In genomic region chrX:46693149-46693548, GRCh38 we compare ENCODE assay signal across 17 cellular contexts.
DNase-seq lines count a peak whose midpoint lies in the region; ATAC-seq, FAIRE-seq and TF ChIP-seq lines count a peak whose summit lies in the region.
"Had no signal": no experiment of that assay in that cellular context is flagged by ENCODE, and none has a peak within 500 bp of the region (broad histone marks: within the 10 kb centered on the region; RNA-seq: fewer than 3 reads in every experiment).

No MANE protein-coding gene starts in this region.

- no peak for FAIRE-seq in GM12878 (lab: Jason Lieb, UNC)
- FAIRE-seq: kidney had no signal

- H3K79me2 ChIP-seq in GM12878 (ENCODE audit: control insufficient read depth, insufficient read depth, low read length), result peaks cover 43% of the 10 kb centered on the region

- H3K36me3 ChIP-seq in GM12878 (ENCODE audit: control insufficient read depth in 2 of 2, insufficient read depth in 2 of 2, low read length in 1 of 2), result no peaks in the 10 kb centered on the region
- no peaks in the 10 kb centered on the region for H3K36me3 ChIP-seq in aorta (ENCODE audit: control insufficient read depth in 1 of 2, insufficient read depth in 2 of 2, low read length in 1 of 2)

- peak overlapping the region; percentile 30; the same call in 1 of the 2 replicates for H3K27ac ChIP-seq in GM12878 (ENCODE audit: control insufficient read depth, insufficient read depth)
- H3K27ac ChIP-seq in aorta (ENCODE audit: low read depth in 1 of 2, low read length in 2 of 2), result no peak overlapping the region
- H3K27ac ChIP-seq: testis had no signal

- ATAC-seq in GM18511 (IDR thresholded peaks at IDR 0.05; ENCODE audit: unreplicated experiment) (peak; percentile 59), GM19395 (IDR thresholded peaks at IDR 0.05; ENCODE audit: unreplicated experiment) (peak; percentile 69), HG03095 (IDR thresholded peaks at IDR 0.05; ENCODE audit: unreplicated experiment) (peak; percentile 63), GM12878 (peak; percentile 92), HG03439 (IDR thresholded peaks at IDR 0.05; ENCODE audit: unreplicated experiment) (no peak), aorta (ENCODE audit: low FRiP score) (no peak)
- ATAC-seq: activated naive CD8-positive, alpha-beta T cell treated with anti-CD3 and anti-CD28 coated beads, Interleukin-2, amount 50 U/mL, for 24 hours had no signal

- H3K4me1 ChIP-seq in GM12878 (ENCODE audit: control insufficient read depth, insufficient read depth, low read length) (peaks cover 23% of the 10 kb centered on the region), aorta (ENCODE audit: control insufficient read depth in 1 of 2, insufficient read depth in 2 of 2, low read length in 2 of 2) (no peaks in the 10 kb centered on the region)
- H3K4me1 ChIP-seq: testis had no signal

- no TSS peak for BruUV-seq in GM12878 (replicated peaks; lab: Mats Ljungman, UMichigan)

- peak; percentile 10 to 71; a peak in 3 of 4 replicates for TF ChIP-seq EP300 in GM12878 (IDR thresholded peaks at IDR 0.05; ENCODE audit: borderline replicate concordance in 1 of 2, control insufficient read depth in 1 of 2, low read depth in 2 of 2, low read length in 2 of 2)

- no peaks in the 10 kb centered on the region for H3K9me3 ChIP-seq in GM12878 (replicated peaks; ENCODE audit: control insufficient read depth, insufficient read depth, low read length)
- no peaks in the 10 kb centered on the region for H3K9me3 ChIP-seq in aorta (ENCODE audit: control insufficient read depth, low read length)
- H3K9me3 ChIP-seq: testis had no signal

- CTCF ChIA-PET in GM12878 (lab: Yijun Ruan, JAX), result interaction anchor here (0.6 to 4.3 kb wide), 10 partner anchors 10 to 137 kb away, joined by 3 to 38 read pairs (median 4); no protein-coding TSS in a partner anchor

- no peaks in the 10 kb centered on the region for H4K20me1 ChIP-seq in GM12878 (ENCODE audit: control insufficient read depth, insufficient read depth)

- H3K27me3 ChIP-seq in GM12878 (replicated peaks in 1 of 2; ENCODE audit: control insufficient read depth in 2 of 2, insufficient read depth in 2 of 2, low read length in 1 of 2), result no peaks in the 10 kb centered on the region
- no peaks in the 10 kb centered on the region for H3K27me3 ChIP-seq in aorta (ENCODE audit: control insufficient read depth in 1 of 2, insufficient read depth in 2 of 2, low read length in 1 of 2)
- H3K27me3 ChIP-seq: testis had no signal

- intact Hi-C loops in GM12878 (cut with micrococcal nuclease; ENCODE audit: unreplicated experiment), result no loop called here
- intact Hi-C loops in aorta (cut with DNase I), result no loop called here

- TF ChIP-seq CTCF in GM12878 (IDR thresholded peaks at IDR 0.05 in 2 of 3, conservative IDR thresholded peaks at IDR 0.05 in 1 of 3; ENCODE audit: control insufficient read depth in 2 of 3, extremely low read depth in 1 of 3, insufficient read depth in 1 of 3, low read depth in 3 of 3, low read length in 3 of 3), result no peak

- DNase-seq in GM12878 (ENCODE audit: low read depth, low spot score) (peak; percentile 62), A172 (ENCODE audit: low spot score) (no peak), aorta (no peak)
- DNase-seq: activated CD4-positive, alpha-beta T cell treated with anti-CD3 and anti-CD28 coated beads for 48 hours; activated naive CD8-positive, alpha-beta T cell treated with anti-CD3 and anti-CD28 coated beads, Interleukin-2, amount 50 U/mL, for 24 hours; cortex of kidney; hypothalamus; kidney; NCI-H1436 treated with DMSO at 0.1 percent for 48 hours; NCI-H2171; SHP77; testis had no signal

- SMC1A ChIA-PET in GM12878 (lab: Charles Lee; ENCODE audit: uncharacterized antibody, unreplicated experiment), result interaction anchor here (0.6 to 5.5 kb wide), 20 partner anchors 9 to 137 kb away, joined by 3 to 107 read pairs (median 4); partner anchors contain the start of gene SLC9A7

- no peak overlapping the region; the same call in 1 of the 2 replicates for H3K4me2 ChIP-seq in GM12878 (ENCODE audit: control insufficient read depth, insufficient read depth)

- H3K9ac ChIP-seq in GM12878 (ENCODE audit: control insufficient read depth, insufficient read depth, low read length), result no peak overlapping the region

- no peak overlapping the region for H2AFZ ChIP-seq in GM12878 (ENCODE audit: control insufficient read depth, low read depth, low read length)

- in situ Hi-C loops in GM12878 (cut with MboI), result no loop called here

- WGBS in GM12878 (ENCODE audit: insufficient coverage, insufficient replicate concordance, low lambda C conversion rate, missing lambda C conversion rate), result 0% methylated on average over 2 of the region's 2 CpGs
- WGBS in aorta, 2 donors, result 66 to 92% methylated on average over 2 of the region's 2 CpGs

- POLR2A ChIA-PET in GM12878 (lab: Charles Lee), result interaction anchor here (1.2 to 3.3 kb wide), 8 partner anchors 8 to 65 kb away, joined by 3 to 10 read pairs (median 8); no protein-coding TSS in a partner anchor

- H3K4me3 ChIP-seq in GM12878 (no peak overlapping the region), aorta (ENCODE audit: low read length in 2 of 2) (no peak overlapping the region)
- H3K4me3 ChIP-seq: lung, testis had no signal

- RAD21 ChIA-PET in GM12878 (lab: Charles Lee; ENCODE audit: unreplicated experiment), result interaction anchor here (0.7 to 3.9 kb wide), 16 partner anchors 11 to 236 kb away, joined by 3 to 30 read pairs (median 4); partner anchors contain the start of gene SLC9A7

- TF ChIP-seq POLR2A in GM12878 (IDR thresholded peaks at IDR 0.05; ENCODE audit: low read depth, low read length), result no peak

- TF ChIP-seq RAD21 in GM12878 (IDR thresholded peaks at IDR 0.05; ENCODE audit: insufficient read depth, low read depth, low read length), result no peak

TF ChIP-seq in GM12878, 131 proteins besides CTCF, POLR2A, EP300 and RAD21 (continues in another document):
- TF ChIP-seq RUNX3 (IDR thresholded peaks at IDR 0.05; ENCODE audit: low read length), result peak; percentile 73
- peak; percentile 32; the same call in 1 of the 2 replicates for TF ChIP-seq IRF4 (IDR thresholded peaks at IDR 0.05; ENCODE audit: low read depth, low read length)
- peak; percentile 93 for TF ChIP-seq SPI1 (IDR thresholded peaks at IDR 0.05; ENCODE audit: borderline replicate concordance, insufficient read depth, low read depth, low read length)
- peak; percentile 86 for TF ChIP-seq MTA2 (IDR thresholded peaks at IDR 0.05; ENCODE audit: low read depth)
- no peak for TF ChIP-seq NBN (IDR thresholded peaks at IDR 0.05)
- TF ChIP-seq STAT3 (IDR thresholded peaks at IDR 0.05; ENCODE audit: low read depth, low read length), result no peak
- TF ChIP-seq NFIC (IDR thresholded peaks at IDR 0.05; ENCODE audit: low read depth, low read length), result peak; percentile 50; the same call in 1 of the 2 replicates
- peak; percentile 75 for TF ChIP-seq MEF2B (IDR thresholded peaks at IDR 0.05; ENCODE audit: partially characterized antibody, poor library complexity, severe bottlenecking)
- no peak for TF ChIP-seq NFXL1 (IDR thresholded peaks at IDR 0.05; ENCODE audit: borderline replicate concordance)
- no peak for TF ChIP-seq E4F1 (IDR thresholded peaks at IDR 0.05; ENCODE audit: borderline replicate concordance, partially characterized antibody)
- no peak for TF ChIP-seq PAX5 (IDR thresholded peaks at IDR 0.05; ENCODE audit: borderline replicate concordance, low read depth, low read length)
- no peak for TF ChIP-seq ZNF384 (IDR thresholded peaks at IDR 0.05; ENCODE audit: borderline replicate concordance, low read depth, low read length)
- no peak for TF ChIP-seq BCL11A (IDR thresholded peaks at IDR 0.05; ENCODE audit: low read depth, low read length)
- TF ChIP-seq YY1 (IDR thresholded peaks at IDR 0.05; ENCODE audit: low read depth, low read length), result no peak
- no peak for TF ChIP-seq USF1 (IDR thresholded peaks at IDR 0.05; ENCODE audit: borderline replicate concordance, extremely low read length, insufficient read depth, low read depth, low read length)
- no peak for TF ChIP-seq USF2 (IDR thresholded peaks at IDR 0.05; ENCODE audit: borderline replicate concordance, low read depth, low read length)
- no peak for TF ChIP-seq SP1 (IDR thresholded peaks at IDR 0.05; ENCODE audit: low read depth, low read length)
- TF ChIP-seq GATAD2B (conservative IDR thresholded peaks at IDR 0.05; ENCODE audit: low read depth), result peak; percentile 47; the same call in 1 of the 2 replicates
- no peak for TF ChIP-seq CHD2 (IDR thresholded peaks at IDR 0.05; ENCODE audit: borderline replicate concordance, low read depth, low read length)
- peak; percentile 88 to 89 for TF ChIP-seq IKZF2 (IDR thresholded peaks at IDR 0.05)

Comparison
In these comparisons a context has a peak if more than half of its experiments do, and no peak if none do; other contexts are left out.
1. ATAC-seq: peak in GM18511 (single experiment), GM19395 (single experiment), HG03095 (single experiment) and GM12878 (single experiment); none in HG03439 (single experiment) and aorta (single experiment).